9 cellular contexts compared by ENCODE assay signal in the genomic region with DNA sequence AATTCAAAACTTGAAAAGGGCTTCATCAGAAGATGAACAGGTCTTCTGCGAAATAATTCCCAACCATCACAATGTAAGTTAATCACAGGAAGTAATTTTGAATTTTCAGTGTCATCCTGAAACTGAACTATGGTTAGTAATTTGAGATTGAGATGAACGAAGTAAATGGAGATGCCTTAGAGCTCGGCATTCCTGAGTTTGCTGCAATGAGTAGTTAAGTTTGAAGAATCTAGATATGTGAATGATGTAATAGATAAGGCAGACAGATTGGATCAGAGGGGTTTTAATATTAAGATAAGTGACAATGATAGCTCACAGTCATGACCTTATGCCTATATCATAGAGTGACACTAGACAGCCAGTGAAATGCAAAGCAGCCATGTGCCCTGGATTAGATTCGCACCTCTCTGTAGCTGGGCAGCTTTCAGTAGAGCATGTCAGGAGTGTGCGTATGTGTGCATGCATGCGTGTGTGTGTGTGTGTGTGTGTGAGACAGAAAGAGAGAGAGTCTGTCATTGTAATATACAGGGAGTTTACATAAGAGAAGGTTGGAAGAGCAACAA.
A peak's percentile ranks its signal among the peaks of the same experiment; 100 is the strongest.
DNase-seq lines count a peak whose midpoint lies in the region; ATAC-seq and TF ChIP-seq lines count a peak whose summit lies in the region.
"Had no signal": no experiment of that assay in that cellular context is flagged by ENCODE, and none has a peak within 500 bp of the region (broad histone marks: within the 10 kb centered on the region; RNA-seq: fewer than 3 reads in every experiment).

No MANE protein-coding gene starts in this region.

- H3K4me1 ChIP-seq in colonic mucosa, result no peaks in the 10 kb centered on the region

- no peaks in the 10 kb centered on the region for H3K36me3 ChIP-seq in colonic mucosa

- intact Hi-C loops in colonic mucosa (cut with DNase I), result no loop called here

- H3K9me3 ChIP-seq in colonic mucosa, result no peaks in the 10 kb centered on the region

- no peak overlapping the region for H3K27ac ChIP-seq in colonic mucosa

- ATAC-seq in GM21390 (IDR thresholded peaks at IDR 0.05; ENCODE audit: unreplicated experiment), result peak; percentile 51
- peak; percentile 46 for ATAC-seq in HG03520 (IDR thresholded peaks at IDR 0.05; ENCODE audit: unreplicated experiment)

- peak overlapping the region; percentile 10 for H3K4me3 ChIP-seq in GM12865 (ENCODE audit: low read depth, low read length)
- no peak overlapping the region for H3K4me3 ChIP-seq in fibroblast of the aortic adventitia (ENCODE audit: low read depth, low read length)
- H3K4me3 ChIP-seq in colonic mucosa, result no peak overlapping the region

- CTCF ChIA-PET in GM10248 (lab: Yijun Ruan, JAX), result interaction anchor here (0.9 to 2.2 kb wide), 11 partner anchors 10 to 292 kb away, joined by 3 to 9 read pairs (median 5); no protein-coding TSS in a partner anchor

- H3K9ac ChIP-seq in colonic mucosa (ENCODE audit: low read depth in 2 of 2, low read length in 2 of 2), result no peak overlapping the region

- TF ChIP-seq CTCF in GM12865 (IDR thresholded peaks at IDR 0.05; ENCODE audit: insufficient read depth, low read depth, low read length, missing control alignments), result no peak
- TF ChIP-seq CTCF in fibroblast of the aortic adventitia (IDR thresholded peaks at IDR 0.05; ENCODE audit: insufficient read depth, low read length), result no peak
- TF ChIP-seq CTCF in GM10248 (IDR thresholded peaks at IDR 0.05; ENCODE audit: control extremely low read depth, extremely low read depth, low read depth, missing control alignments), result no peak
- TF ChIP-seq CTCF in colonic mucosa (IDR thresholded peaks at IDR 0.05), result no peak

- DNase-seq in GM12865 (ENCODE audit: low read depth) (peak; percentile 91), fibroblast of the aortic adventitia (ENCODE audit: low read depth) (peak; percentile 19), ecto neural progenitor cell (ENCODE audit: low spot score) (no peak), middle frontal gyrus (ENCODE audit: extremely low spot score, low spot score) (no peak), GM10248 (ENCODE audit: extremely low spot score) (no peak), colonic mucosa (no peak)
- DNase-seq: activated CD4-positive, alpha-beta T cell treated with anti-CD3 and anti-CD28 coated beads, Interleukin-2, amount 50 U/mL, for 1 hour had no signal

- H3K27me3 ChIP-seq in colonic mucosa, result no peaks in the 10 kb centered on the region

- POLR2A ChIA-PET in GM10248 (lab: Yijun Ruan, JAX), result interaction anchor here (0.6 kb wide), 1 partner anchor 396 kb away, joined by 4 read pairs; no protein-coding TSS in a partner anchor

Comparison
In these comparisons a context has a peak if more than half of its experiments do, and no peak if none do; other contexts are left out.
1. DNase-seq: peak in GM12865 (single experiment) and fibroblast of the aortic adventitia (single experiment); none in ecto neural progenitor cell (single experiment), middle frontal gyrus (single experiment), GM10248 (single experiment) and colonic mucosa (single experiment).